Comparison of ENCODE assay signal across 22 cellular contexts in genomic region chr9:92614763-92615441, GRCh38. TPM values are rescaled to one million over a fixed set of nuclear protein-coding genes. Genes with fewer than 3 reads are reported as not detected.
DNase-seq lines count a peak whose midpoint lies in the region; TF ChIP-seq lines count a peak whose summit lies in the region.
"Had no signal": no experiment of that assay in that cellular context is flagged by ENCODE, and none has a peak within 500 bp of the region (broad histone marks: within the 10 kb centered on the region; RNA-seq: fewer than 3 reads in every experiment).

No MANE protein-coding gene starts in this region.

- H3K27ac Mint-ChIP-seq in H9: no peak overlapping the region
- H3K27ac Mint-ChIP-seq in endothelial cell (ENCODE audit: unreplicated experiment): peak overlapping the region; percentile 75
- H3K27ac Mint-ChIP-seq in nephron: peak overlapping the region in 2 of 3 experiments; percentile 23 to 88
- H3K27ac Mint-ChIP-seq: T-helper 1 cell treated with Interleukin-12 subunit alpha and Interleukin-12 subunit beta and Interleukin-4 antibody, amounts not matched to agents 30 μg/mL and 1 μg/mL, for 36 hours had no signal

- no peak overlapping the region for H3K14ac ChIP-seq in H9 (ENCODE audit: insufficient read depth, low read length)

- H3K36me3 Mint-ChIP-seq in H9 (ENCODE audit: insufficient read depth in 1 of 3, low read depth in 3 of 3): peaks cover 5 to 65% (median 20%) of the 10 kb centered on the region in 3 experiments
- peaks cover 32% of the 10 kb centered on the region for H3K36me3 Mint-ChIP-seq in endothelial cell (ENCODE audit: low read depth, unreplicated experiment)
- H3K36me3 Mint-ChIP-seq in nephron (ENCODE audit: low read depth): peaks cover 46% of the 10 kb centered on the region

- H3K27me3 Mint-ChIP-seq in H9 (ENCODE audit: low read depth): no peaks in the 10 kb centered on the region
- no peaks in the 10 kb centered on the region for H3K27me3 Mint-ChIP-seq in endothelial cell (ENCODE audit: unreplicated experiment)
- H3K27me3 Mint-ChIP-seq in nephron (ENCODE audit: low read depth): no peaks in the 10 kb centered on the region

- H3K4me1 Mint-ChIP-seq in H9: no peaks in the 10 kb centered on the region
- peaks cover 6% of the 10 kb centered on the region for H3K4me1 Mint-ChIP-seq in endothelial cell (ENCODE audit: unreplicated experiment)
- H3K4me1 Mint-ChIP-seq in nephron: peaks cover 42% of the 10 kb centered on the region

- no peak overlapping the region for H3K9ac ChIP-seq in H9 (ENCODE audit: extremely low read depth, insufficient read length, low read length)

- H3K4ac ChIP-seq in H9 (ENCODE audit: low read depth, low read length): no peak overlapping the region

- H3K18ac ChIP-seq in H9 (ENCODE audit: insufficient read length, low read depth, low read length): no peak overlapping the region

- H3K27ac ChIP-seq in H9 (ENCODE audit: insufficient read length, low read depth, low read length) (no peak overlapping the region), tibial artery (peak overlapping the region; percentile 68 to 80)
- H3K27ac ChIP-seq: brain microvascular endothelial cell, C4-2B, spleen had no signal

- no peak overlapping the region for H2BK20ac ChIP-seq in H9 (ENCODE audit: low read depth, low read length, poor library complexity, severe bottlenecking)

- no peak overlapping the region for H2AK5ac ChIP-seq in H9 (ENCODE audit: insufficient read length, low read length)

- no peak overlapping the region for H2BK5ac ChIP-seq in H9 (ENCODE audit: insufficient read length, low read length)

- WGBS in H9 (ENCODE audit: extremely low coverage, insufficient read length, low lambda C conversion rate): no CpG with 5 or more reads among the region's 17 CpGs

- no peak for TF ChIP-seq POLR2A in erythroblast (IDR thresholded peaks at IDR 0.05; ENCODE audit: low read length)

- H3K4me3 Mint-ChIP-seq in H9 (no peak overlapping the region), endothelial cell (ENCODE audit: unreplicated experiment) (no peak overlapping the region), nephron (no peak overlapping the region)
- H3K4me3 Mint-ChIP-seq: T-helper 1 cell treated with Interleukin-12 subunit alpha and Interleukin-12 subunit beta and Interleukin-4 antibody, amounts not matched to agents 30 μg/mL and 1 μg/mL, for 36 hours had no signal

- H2BK12ac ChIP-seq in H9 (ENCODE audit: insufficient read length, low read depth, low read length): no peak overlapping the region

- no peak overlapping the region for H2BK120ac ChIP-seq in H9 (ENCODE audit: low read depth, low read length, poor library complexity, severe bottlenecking)

- no peak overlapping the region for H4K5ac ChIP-seq in H9 (ENCODE audit: insufficient read length, low read depth, low read length)

- no peak overlapping the region for H3T11ph ChIP-seq in H9 (ENCODE audit: low read length)

- H3K23me2 ChIP-seq in H9 (ENCODE audit: insufficient read length, low read depth, low read length, poor library complexity, severe bottlenecking): no peaks in the 10 kb centered on the region

- no peaks in the 10 kb centered on the region for H4K20me1 ChIP-seq in H9 (ENCODE audit: control insufficient read depth, insufficient read depth, insufficient read length)

- H3K4me1 ChIP-seq in H9 (ENCODE audit: insufficient read depth, low read length) (no peaks in the 10 kb centered on the region), tibial artery (peaks cover 0 to 61% (median 38%) of the 10 kb centered on the region in 4 donors)
- H3K4me1 ChIP-seq: spleen had no signal

- no peak overlapping the region for H3K4me2 ChIP-seq in H9 (ENCODE audit: insufficient read depth, insufficient read length, low read length)

- TF ChIP-seq CTCF in H9 (conservative IDR thresholded peaks at IDR 0.05) (no peak), endothelial cell (IDR thresholded peaks at IDR 0.05; ENCODE audit: unreplicated experiment) (no peak), nephron (IDR thresholded peaks at IDR 0.05; ENCODE audit: unreplicated experiment in 3 of 3) (no peak), tibial artery (IDR thresholded peaks at IDR 0.05) (no peak), GM13977 (IDR thresholded peaks at IDR 0.05; ENCODE audit: extremely low read depth, insufficient read depth, missing control alignments) (no peak)

- no peaks in the 10 kb centered on the region for H3K79me2 ChIP-seq in H9 (ENCODE audit: insufficient read depth, low read length)

- no peaks in the 10 kb centered on the region for H3K9me3 ChIP-seq in H9 (ENCODE audit: control insufficient read depth, low read depth, low read length)
- no peaks in the 10 kb centered on the region for H3K9me3 ChIP-seq in tibial artery
- H3K9me3 ChIP-seq: spleen had no signal

- no peak overlapping the region for H4K8ac ChIP-seq in H9 (replicated peaks; ENCODE audit: insufficient read length, low read depth, low read length)

- no peak overlapping the region for H3K56ac ChIP-seq in H9 (ENCODE audit: insufficient read length, low read depth, low read length)

- H2BK15ac ChIP-seq in H9 (ENCODE audit: low read depth, low read length): no peak overlapping the region

- no peaks in the 10 kb centered on the region for H3K27me3 ChIP-seq in H9 (ENCODE audit: insufficient read depth, low read length)
- no peaks in the 10 kb centered on the region for H3K27me3 ChIP-seq in tibial artery
- H3K27me3 ChIP-seq: brain microvascular endothelial cell, spleen had no signal

- H3K79me1 ChIP-seq in H9 (ENCODE audit: insufficient read depth, low read depth, low read length, poor library complexity, severe bottlenecking): no peaks in the 10 kb centered on the region

- no peak overlapping the region for H3K23ac ChIP-seq in H9 (ENCODE audit: insufficient read length, low read depth, low read length)

- in situ Hi-C loops in GM13977 (cut with MboI; ENCODE audit: low pct_unique_long_range_greater_than_20kb, low sequenced_read_pairs, unreplicated experiment): no loop called here

- H3K9me3 Mint-ChIP-seq in H9 (no peaks in the 10 kb centered on the region), endothelial cell (ENCODE audit: unreplicated experiment) (no peaks in the 10 kb centered on the region), nephron (no peaks in the 10 kb centered on the region)
- H3K9me3 Mint-ChIP-seq: T-helper 1 cell treated with Interleukin-12 subunit alpha and Interleukin-12 subunit beta and Interleukin-4 antibody, amounts not matched to agents 30 μg/mL and 1 μg/mL, for 36 hours had no signal

- no peak overlapping the region for H2AFZ ChIP-seq in H9 (ENCODE audit: low read length)

- H4K91ac ChIP-seq in H9 (ENCODE audit: insufficient read length, low read depth, low read length): no peak overlapping the region

- H3K4me3 ChIP-seq in tibial artery: no peak overlapping the region
- H3K4me3 ChIP-seq: spleen had no signal

- H3K36me3 ChIP-seq in tibial artery: peaks cover 0 to 70% (median 21%) of the 10 kb centered on the region in 3 donors

- DNase-seq in H9: peak; percentile 12
- no peak for DNase-seq in endothelial cell (ENCODE audit: low spot score)
- peak in 1 of 2 donors; percentile 81 for DNase-seq in tibial artery
- no peak for DNase-seq in superior temporal gyrus (ENCODE audit: extremely low spot score)
- no peak for DNase-seq in GM13977 (ENCODE audit: low spot score)
- DNase-seq in erythroblast (lab: John Stamatoyannopoulos, UW): no peak
- DNase-seq: activated CD4-positive, CD25-positive, alpha-beta regulatory T cell; activated naive CD4-positive, alpha-beta T cell treated with Interleukin-2 at 50 U/mL for 16 hours; brain microvascular endothelial cell; DMS53; effector CD4-positive, alpha-beta T cell; foreskin melanocyte; KG1; mesendoderm; NCI-H1105 treated with DMSO at 0.1 percent for 48 hours; NCI-H2171 treated with DMSO at 0.1 percent for 48 hours; Right ventricle myocardium superior; spleen; stimulated activated naive CD4-positive, alpha-beta T cell treated with Interleukin-2 at 50 U/mL for 16 hours had no signal

- intact Hi-C loops in tibial artery (cut with DNase I; ENCODE audit: low total_unique reads): loop anchor here (5.0 kb wide), 1 partner anchor 153 kb away; no protein-coding TSS in a partner anchor

RNA-seq across cellular contexts. Expression of gene IPPK, which starts 55.0 kb away (rescaled TPM):
- 10.7 and 12.9 TPM in 2 replicates for total RNA-seq in H9 (2021)
- 10.1 TPM for total RNA-seq in endothelial cell (ENCODE audit: unreplicated experiment)

Comparison
In these comparisons a context has a peak if more than half of its experiments do, and no peak if none do; other contexts are left out.
1. H3K27ac Mint-ChIP-seq: peak in endothelial cell (single experiment) and nephron (2 of 3); none in H9 (0 of 3).